Comparison of ENCODE assay signal across 10 cellular contexts in the genomic region with DNA sequence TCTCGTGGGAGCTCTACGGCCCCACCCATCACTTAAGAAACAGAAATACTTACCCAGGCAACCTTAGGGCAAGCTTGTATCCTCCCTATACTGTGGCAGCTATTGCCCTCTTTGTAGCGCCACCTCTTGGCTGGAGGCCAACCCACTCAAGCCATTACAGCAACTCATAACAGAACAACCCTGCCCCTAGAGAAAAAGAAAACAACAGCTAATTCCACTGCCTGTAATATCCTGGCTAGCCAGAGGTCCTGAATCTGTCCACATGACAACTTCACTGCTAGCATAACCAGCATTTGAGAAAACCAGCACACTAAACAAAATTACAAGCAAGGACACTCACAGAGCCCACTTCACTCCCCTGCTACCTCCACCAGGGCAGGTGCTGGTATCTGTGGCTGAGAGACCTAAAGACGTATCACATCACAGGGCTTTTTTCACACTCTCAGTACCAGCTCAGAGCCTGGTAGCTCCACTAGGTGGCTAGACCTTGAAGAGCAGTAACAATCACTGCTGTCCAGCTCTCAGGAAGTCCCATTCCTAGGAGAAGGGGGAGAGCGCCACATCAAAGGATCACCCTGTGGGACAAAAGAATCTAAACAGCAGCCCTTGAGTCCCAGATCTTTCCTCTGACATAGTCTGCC. TPM values are rescaled to one million over a fixed set of nuclear protein-coding genes. Genes with fewer than 3 reads are reported as not detected.
A peak's percentile ranks its signal among the peaks of the same experiment; 100 is the strongest.
DNase-seq lines count a peak whose midpoint lies in the region; TF ChIP-seq lines count a peak whose summit lies in the region.
"Had no signal": no experiment of that assay in that cellular context is flagged by ENCODE, and none has a peak within 500 bp of the region (broad histone marks: within the 10 kb centered on the region; RNA-seq: fewer than 3 reads in every experiment).

No MANE protein-coding gene starts in this region.

- H2AFZ ChIP-seq in Karpas-422 (ENCODE audit: low read length) (no peak overlapping the region), neural progenitor cell (replicated peaks) (no peak overlapping the region)

- intact Hi-C loops in prostate gland (cut with DNase I) = no loop called here

- no peaks in the 10 kb centered on the region for H3F3A ChIP-seq in neural progenitor cell (ENCODE audit: low read depth)

- WGBS in prostate gland = 71% methylated on average over 5 of the region's 5 CpGs

- no peak overlapping the region for H3K4me3 Mint-ChIP-seq in neural progenitor cell

- DNase-seq in DMS153 (lab: John Stamatoyannopoulos, UW) = peak; percentile 7
- DNase-seq in DMS153 treated with DMSO at 0.1 percent for 48 hours (lab: John Stamatoyannopoulos, UW; ENCODE audit: unreplicated experiment) = no peak
- peak; percentile 87 for DNase-seq in Karpas-422
- DNase-seq in brain microvascular endothelial cell = no peak
- no peak for DNase-seq in neural progenitor cell (ENCODE audit: low spot score)
- DNase-seq in prostate gland (ENCODE audit: low spot score) = no peak
- no peak for DNase-seq in NCI-H526 treated with DMSO at 0.1 percent for 48 hours (lab: John Stamatoyannopoulos, UW)
- DNase-seq in ureter (ENCODE audit: low spot score) = no peak

- peaks cover 7% of the 10 kb centered on the region for H3K4me1 ChIP-seq in Karpas-422 (ENCODE audit: low read length)
- H3K4me1 ChIP-seq in neural progenitor cell = no peaks in the 10 kb centered on the region
- H3K4me1 ChIP-seq in prostate gland (replicated peaks) = no peaks in the 10 kb centered on the region
- H3K4me1 ChIP-seq: A549 had no signal

- H3K4me2 ChIP-seq in Karpas-422 (ENCODE audit: low read depth, low read length, poor library complexity, severe bottlenecking) = peak overlapping the region; percentile 40
- no peak overlapping the region for H3K4me2 ChIP-seq in neural progenitor cell
- H3K4me2 ChIP-seq: A549 had no signal

- peaks cover 25% of the 10 kb centered on the region for H3K4me1 Mint-ChIP-seq in neural progenitor cell

- H3K9me3 ChIP-seq in Karpas-422 (ENCODE audit: low read length) (no peaks in the 10 kb centered on the region), neural progenitor cell (ENCODE audit: low read depth) (no peaks in the 10 kb centered on the region), prostate gland (no peaks in the 10 kb centered on the region)

- peak overlapping the region; percentile 6; the same call in 1 of the 2 replicates for H3K9ac ChIP-seq in Karpas-422 (ENCODE audit: low read length)
- H3K9ac ChIP-seq in neural progenitor cell = no peak overlapping the region

- no peaks in the 10 kb centered on the region for H3K36me3 ChIP-seq in Karpas-422 (ENCODE audit: insufficient read depth, low read length)
- H3K36me3 ChIP-seq in brain microvascular endothelial cell (replicated peaks) = no peaks in the 10 kb centered on the region
- H3K36me3 ChIP-seq in neural progenitor cell = no peaks in the 10 kb centered on the region
- no peaks in the 10 kb centered on the region for H3K36me3 ChIP-seq in prostate gland

- no peak overlapping the region for H3K27ac Mint-ChIP-seq in neural progenitor cell

- H3K27ac ChIP-seq in Karpas-422 (ENCODE audit: low read length) = no peak overlapping the region
- no peak overlapping the region for H3K27ac ChIP-seq in brain microvascular endothelial cell
- no peak overlapping the region for H3K27ac ChIP-seq in neural progenitor cell
- no peak overlapping the region for H3K27ac ChIP-seq in prostate gland
- H3K27ac ChIP-seq: A549 had no signal

- no peaks in the 10 kb centered on the region for H3K79me2 ChIP-seq in Karpas-422 (ENCODE audit: low read length)
- H3K79me2 ChIP-seq in neural progenitor cell (ENCODE audit: low read depth) = no peaks in the 10 kb centered on the region

- H3K9me2 ChIP-seq in Karpas-422 (replicated peaks; ENCODE audit: insufficient read depth, low read length) = no peaks in the 10 kb centered on the region

- H3K27me3 ChIP-seq in Karpas-422 (ENCODE audit: low read length) (no peaks in the 10 kb centered on the region), brain microvascular endothelial cell (replicated peaks) (no peaks in the 10 kb centered on the region), neural progenitor cell (no peaks in the 10 kb centered on the region), prostate gland (replicated peaks; ENCODE audit: insufficient read depth) (no peaks in the 10 kb centered on the region)
- H3K27me3 ChIP-seq: heart right ventricle had no signal

- in situ Hi-C loops in brain microvascular endothelial cell (cut with HindIII; ENCODE audit: low pct_ligation_motif_present, low sequenced_read_pairs) = no loop called here

- H3K9me3 Mint-ChIP-seq in neural progenitor cell = peaks cover 17% of the 10 kb centered on the region

- H3K4me3 ChIP-seq in Karpas-422 (ENCODE audit: low read length) (peak overlapping the region; percentile 32; the same call in 1 of the 2 replicates), brain microvascular endothelial cell (ENCODE audit: low read depth, low read length) (no peak overlapping the region), neural progenitor cell (no peak overlapping the region), prostate gland (no peak overlapping the region)
- H3K4me3 ChIP-seq: A549, heart right ventricle had no signal

- TF ChIP-seq CTCF in brain microvascular endothelial cell (IDR thresholded peaks at IDR 0.05; ENCODE audit: low read depth, low read length, missing control alignments) (peak; percentile 38), neural progenitor cell (IDR thresholded peaks at IDR 0.05) (peak; percentile 3), prostate gland (IDR thresholded peaks at IDR 0.05) (no peak)

- no peak for TF ChIP-seq POLR2A in prostate gland (IDR thresholded peaks at IDR 0.05)

- H3K27me3 Mint-ChIP-seq in neural progenitor cell (ENCODE audit: insufficient read depth, low read depth) = peaks cover 9% of the 10 kb centered on the region

- no peaks in the 10 kb centered on the region for H3K36me3 Mint-ChIP-seq in neural progenitor cell

- no peaks in the 10 kb centered on the region for H4K20me1 ChIP-seq in Karpas-422 (ENCODE audit: insufficient read depth, low read depth, low read length)
- H4K20me1 ChIP-seq in neural progenitor cell (ENCODE audit: low read depth) = no peaks in the 10 kb centered on the region

RNA-seq across cellular contexts. Expression of a gene that starts 14.5 kb away (rescaled TPM):
- total RNA-seq in Karpas-422 (2014; rRNA removed; shearing (Covaris generic); ENCODE audit: low replicate concordance) = 90.0 and 108 TPM in 2 replicates
- total RNA-seq in neural progenitor cell (ENCODE audit: low replicate concordance) (0.15 and 1.7 TPM in 2 replicates), prostate gland (10 to 100 TPM; 15.6 to 29.1 TPM), ureter (43.8 TPM)

RNA-seq across cellular contexts. Expression of a gene that starts 49.7 kb away (rescaled TPM):
- 27.8 and 31.0 TPM in 2 replicates for total RNA-seq in Karpas-422 (2014; rRNA removed; shearing (Covaris generic); ENCODE audit: low replicate concordance)
- total RNA-seq in neural progenitor cell (ENCODE audit: low replicate concordance) (2.2 and 3.3 TPM in 2 replicates), prostate gland (1 to 10 TPM; 1.7 to 4.9 TPM), ureter (18.9 TPM)

Comparison
In these comparisons a context has a peak if more than half of its experiments do, and no peak if none do; other contexts are left out.
1. DNase-seq: peak in DMS153 (single experiment) and Karpas-422 (single experiment); none in DMS153 treated with DMSO at 0.1 percent for 48 hours (single experiment), brain microvascular endothelial cell (single experiment), neural progenitor cell (single experiment), prostate gland (single experiment), NCI-H526 treated with DMSO at 0.1 percent for 48 hours (single experiment) and ureter (single experiment).
2. CTCF ChIP-seq: peak in brain microvascular endothelial cell (single experiment) and neural progenitor cell (single experiment); none in prostate gland (0 of 4).